Comparison of ENCODE assay signal across 15 cellular contexts in the genomic region with DNA sequence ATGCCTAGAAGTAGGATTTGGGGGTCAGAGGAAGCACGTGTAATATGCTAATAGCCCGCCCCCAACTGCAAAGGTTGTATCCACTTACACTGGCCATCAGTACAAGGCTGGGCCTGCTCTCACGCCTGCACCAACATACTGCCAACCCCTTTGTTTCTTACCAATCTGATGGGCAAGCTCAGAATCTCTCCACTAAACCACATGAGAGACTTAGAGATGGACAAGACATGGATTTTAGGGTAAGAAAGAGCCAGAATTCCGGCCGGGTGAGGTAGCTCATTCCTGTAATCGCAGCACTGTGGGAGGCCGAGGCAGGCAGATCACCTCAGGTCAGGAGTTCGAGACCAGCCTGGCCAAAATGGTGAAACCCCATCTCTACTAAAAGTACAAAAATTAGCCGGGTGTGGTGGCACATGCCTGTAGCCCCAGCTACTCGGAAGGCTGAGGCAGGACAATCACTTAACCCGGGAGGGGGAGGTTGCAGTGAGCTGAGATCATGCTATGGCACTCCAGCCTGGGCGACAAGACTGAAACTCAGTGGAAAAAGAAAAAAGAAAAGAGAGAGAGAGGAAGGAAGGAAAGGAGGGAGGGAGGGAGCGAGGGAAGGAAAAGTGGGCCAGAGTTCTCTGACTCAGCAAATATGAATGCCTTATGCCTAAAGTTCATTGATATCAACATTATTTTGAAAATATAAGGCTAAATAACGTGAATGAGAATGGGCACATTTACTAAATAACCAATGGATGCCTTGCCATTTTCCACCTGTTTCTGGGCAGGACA.
DNase-seq lines count a peak whose midpoint lies in the region; ATAC-seq and TF ChIP-seq lines count a peak whose summit lies in the region.
"Had no signal": no experiment of that assay in that cellular context is flagged by ENCODE, and none has a peak within 500 bp of the region (broad histone marks: within the 10 kb centered on the region; RNA-seq: fewer than 3 reads in every experiment).

No MANE protein-coding gene starts in this region.

- H3K4me3 ChIP-seq in PC-9 (no peak overlapping the region), esophagus muscularis mucosa (no peak overlapping the region), gastrocnemius medialis (no peak overlapping the region)
- H3K4me3 ChIP-seq in CD8-positive, alpha-beta T cell (ENCODE audit: low read depth, low read length): no peak overlapping the region

- H3K4me1 Mint-ChIP-seq in CD8-positive, alpha-beta T cell (ENCODE audit: low read depth): no peaks in the 10 kb centered on the region

- no peaks in the 10 kb centered on the region for H3K9me3 Mint-ChIP-seq in CD8-positive, alpha-beta T cell
- H3K9me3 Mint-ChIP-seq: activated T-helper 1 cell treated with anti-CD3 and anti-CD28 coated beads, Interleukin-12 subunit alpha, Interleukin-12 subunit beta, Interleukin-2, Interleukin-4 antibody, amounts not matched to agents 30 ng/mL and 10 ng/mL and 1 ng/mL, durations not matched to agents 14 hours and 24 hours and 36 hours; CD14-positive monocyte; stimulated activated memory B cell treated with anti-CD40 and anti-IgM and Interleukin-4, amounts not matched to agents 10 μg/mL and 1 μg/mL and 100 μg/mL, for 72 hours; T-helper 1 cell treated with Interleukin-12 subunit alpha and Interleukin-12 subunit beta and Interleukin-4 antibody, amounts not matched to agents 30 μg/mL and 1 μg/mL, for 36 hours had no signal

- no peaks in the 10 kb centered on the region for H3F3A ChIP-seq in PC-9 (ENCODE audit: insufficient read depth, low read depth)

- H3K27me3 ChIP-seq in PC-9 (ENCODE audit: insufficient read depth, low read depth) (no peaks in the 10 kb centered on the region), esophagus muscularis mucosa (no peaks in the 10 kb centered on the region), gastrocnemius medialis (no peaks in the 10 kb centered on the region)
- H3K27me3 ChIP-seq in CD8-positive, alpha-beta T cell (ENCODE audit: insufficient read depth, low read length): no peaks in the 10 kb centered on the region

- no peaks in the 10 kb centered on the region for H3K36me3 ChIP-seq in PC-9 (ENCODE audit: low read depth)
- H3K36me3 ChIP-seq in esophagus muscularis mucosa: no peaks in the 10 kb centered on the region
- H3K36me3 ChIP-seq in gastrocnemius medialis: no peaks in the 10 kb centered on the region
- no peaks in the 10 kb centered on the region for H3K36me3 ChIP-seq in CD8-positive, alpha-beta T cell (ENCODE audit: insufficient read depth, low read length)

- POLR2A ChIA-PET in PC-9 (lab: Charles Lee; ENCODE audit: unreplicated experiment): no interaction called here
- POLR2A ChIA-PET in CD8-positive, alpha-beta T cell (lab: Charles Lee): no interaction called here

- no peak overlapping the region for H2AFZ ChIP-seq in PC-9

- H3K4me3 Mint-ChIP-seq in CD8-positive, alpha-beta T cell: no peak overlapping the region
- H3K4me3 Mint-ChIP-seq: activated T-helper 1 cell treated with anti-CD3 and anti-CD28 coated beads, Interleukin-12 subunit alpha, Interleukin-12 subunit beta, Interleukin-2, Interleukin-4 antibody, amounts not matched to agents 30 ng/mL and 10 ng/mL and 1 ng/mL, durations not matched to agents 14 hours and 24 hours and 36 hours; CD14-positive monocyte; stimulated activated memory B cell treated with anti-CD40 and anti-IgM and Interleukin-4, amounts not matched to agents 10 μg/mL and 1 μg/mL and 100 μg/mL, for 72 hours; T-helper 1 cell treated with Interleukin-12 subunit alpha and Interleukin-12 subunit beta and Interleukin-4 antibody, amounts not matched to agents 30 μg/mL and 1 μg/mL, for 36 hours had no signal

- in situ Hi-C loops in G401 (cut with HindIII; ENCODE audit: low sequenced_read_pairs): no loop called here
- in situ Hi-C loops in gastrocnemius medialis (cut with MboI; ENCODE audit: low sequenced_read_pairs in 4 of 4): loop anchor here in 3 of 4 donors (10.0 kb wide), 3 partner anchors 109 to 259 kb away; a partner anchor contains a TSS
- in situ Hi-C loops in ACHN (cut with HindIII; ENCODE audit: low pct_ligation_motif_present, low pct_unique_long_range_greater_than_20kb, low sequenced_read_pairs): no loop called here

- H3K4me2 ChIP-seq in PC-9: peak overlapping the region; percentile 69

- no peak overlapping the region for H3K27ac Mint-ChIP-seq in CD8-positive, alpha-beta T cell
- H3K27ac Mint-ChIP-seq: activated T-helper 1 cell treated with anti-CD3 and anti-CD28 coated beads, Interleukin-12 subunit alpha, Interleukin-12 subunit beta, Interleukin-2, Interleukin-4 antibody, amounts not matched to agents 30 ng/mL and 10 ng/mL and 1 ng/mL, durations not matched to agents 14 hours and 24 hours and 36 hours; stimulated activated memory B cell treated with anti-CD40 and anti-IgM and Interleukin-4, amounts not matched to agents 10 μg/mL and 1 μg/mL and 100 μg/mL, for 72 hours; T-helper 1 cell treated with Interleukin-12 subunit alpha and Interleukin-12 subunit beta and Interleukin-4 antibody, amounts not matched to agents 30 μg/mL and 1 μg/mL, for 36 hours had no signal

- H3K27me3 Mint-ChIP-seq in CD8-positive, alpha-beta T cell (ENCODE audit: low read depth): no peaks in the 10 kb centered on the region
- H3K27me3 Mint-ChIP-seq: stimulated activated memory B cell treated with anti-CD40 and anti-IgM and Interleukin-4, amounts not matched to agents 10 μg/mL and 1 μg/mL and 100 μg/mL, for 72 hours had no signal

- ATAC-seq in gastrocnemius medialis: no peak
- no peak for ATAC-seq in CD8-positive, alpha-beta T cell

- H3K9me3 ChIP-seq in PC-9 (ENCODE audit: insufficient read depth, low read depth) (no peaks in the 10 kb centered on the region), esophagus muscularis mucosa (no peaks in the 10 kb centered on the region), gastrocnemius medialis (no peaks in the 10 kb centered on the region)
- H3K9me3 ChIP-seq in CD8-positive, alpha-beta T cell (ENCODE audit: low read length): no peaks in the 10 kb centered on the region

- no peak for TF ChIP-seq CTCF in PC-9 (conservative IDR thresholded peaks at IDR 0.05)
- no peak for TF ChIP-seq CTCF in esophagus muscularis mucosa (IDR thresholded peaks at IDR 0.05)
- no peak for TF ChIP-seq CTCF in gastrocnemius medialis (IDR thresholded peaks at IDR 0.05 in 4 of 5, conservative IDR thresholded peaks at IDR 0.05 in 1 of 5)
- TF ChIP-seq CTCF in CD8-positive, alpha-beta T cell (IDR thresholded peaks at IDR 0.05): no peak

- H4K20me1 ChIP-seq in PC-9 (ENCODE audit: insufficient read depth): no peaks in the 10 kb centered on the region

- H3K36me3 Mint-ChIP-seq in CD8-positive, alpha-beta T cell: no peaks in the 10 kb centered on the region
- H3K36me3 Mint-ChIP-seq: CD14-positive monocyte; stimulated activated memory B cell treated with anti-CD40 and anti-IgM and Interleukin-4, amounts not matched to agents 10 μg/mL and 1 μg/mL and 100 μg/mL, for 72 hours had no signal

- TF ChIP-seq EP300 in esophagus muscularis mucosa (IDR thresholded peaks at IDR 0.05): no peak

- DNase-seq in G401 (ENCODE audit: low spot score): peak; percentile 38
- DNase-seq in PC-9: no peak
- DNase-seq in esophagus muscularis mucosa (ENCODE audit: extremely low spot score): no peak
- no peak for DNase-seq in gastrocnemius medialis
- DNase-seq in SIG-M5 treated with dmso at 0.1 percent for 504 hours (lab: John Stamatoyannopoulos, UW; ENCODE audit: unreplicated experiment): no peak
- DNase-seq in stimulated activated naive CD4-positive, alpha-beta T cell (lab: John Stamatoyannopoulos, UW): no peak
- DNase-seq in CD8-positive, alpha-beta T cell: no peak
- no peak for DNase-seq in ACHN
- DNase-seq: activated CD4-positive, alpha-beta T cell treated with anti-CD3 and anti-CD28 coated beads, Interleukin-2, amount 50 U/mL, for 1 hour; mesendoderm; stimulated activated CD4-positive, alpha-beta T cell treated with anti-CD3 and anti-CD28 coated beads, Interleukin-4, amount 100 ng/mL, for 24 hours had no signal

- no TSS peak for BruUV-seq in PC-9 (replicated peaks; lab: Mats Ljungman, UMichigan)

- TF ChIP-seq POLR2A in esophagus muscularis mucosa (IDR thresholded peaks at IDR 0.05; ENCODE audit: low read depth) (no peak), gastrocnemius medialis (IDR thresholded peaks at IDR 0.05) (no peak)

- CTCF ChIA-PET in PC-9 (lab: Charles Lee): interaction anchor here (2.9 kb wide), 1 partner anchor 13 kb away, joined by 11 read pairs; no protein-coding TSS in a partner anchor
- CTCF ChIA-PET in CD8-positive, alpha-beta T cell (lab: Charles Lee): interaction anchor here (0.7 to 7.2 kb wide), 5 partner anchors 8 to 649 kb away, joined by 3 to 45 read pairs (median 4); no protein-coding TSS in a partner anchor

- intact Hi-C loops in PC-9 (cut with micrococcal nuclease; ENCODE audit: unreplicated experiment) (no loop called here), esophagus muscularis mucosa (cut with DNase I) (loop anchor here (10.0 kb wide), 2 partner anchors 189 to 649 kb away; a partner anchor contains a TSS), gastrocnemius medialis (cut with DNase I; ENCODE audit: low total_unique reads) (loop anchor here (2.0 kb wide), 2 partner anchors 75 to 191 kb away; a partner anchor contains a TSS)
- intact Hi-C loops in CD8-positive, alpha-beta T cell (cut with DNase I, micrococcal nuclease): loop anchor here (2.0 to 10.0 kb wide), 2 partner anchors 379 to 383 kb away; no protein-coding TSS in a partner anchor

- H3K27ac ChIP-seq in PC-9: peak overlapping the region; percentile 40
- H3K27ac ChIP-seq in esophagus muscularis mucosa (replicated peaks in 1 of 4): peak overlapping the region; percentile 39 to 73 (median 63)
- peak overlapping the region; percentile 79 to 96 (median 88) for H3K27ac ChIP-seq in gastrocnemius medialis
- no peak overlapping the region for H3K27ac ChIP-seq in CD8-positive, alpha-beta T cell (ENCODE audit: low read depth, low read length)

- H3K4me1 ChIP-seq in PC-9 (replicated peaks; ENCODE audit: insufficient read depth): peaks cover 14% of the 10 kb centered on the region
- peaks cover 26 to 52% (median 44%) of the 10 kb centered on the region in 4 donors for H3K4me1 ChIP-seq in esophagus muscularis mucosa
- peaks cover 41 to 44% of the 10 kb centered on the region in 2 donors for H3K4me1 ChIP-seq in gastrocnemius medialis
- no peaks in the 10 kb centered on the region for H3K4me1 ChIP-seq in CD8-positive, alpha-beta T cell (ENCODE audit: insufficient read depth, low read length)

- no peaks in the 10 kb centered on the region for H3K79me2 ChIP-seq in PC-9 (ENCODE audit: low read depth)

- H3K9me2 ChIP-seq in PC-9 (ENCODE audit: insufficient read depth): no peaks in the 10 kb centered on the region

- 70% methylated on average over 14 of the region's 14 CpGs for WGBS in esophagus muscularis mucosa

Comparison
In these comparisons a context has a peak if more than half of its experiments do, and no peak if none do; other contexts are left out.
1. in situ Hi-C loops: an anchor here in gastrocnemius medialis (10.0 kb wide); none called in G401 and ACHN.